9 cellular contexts compared by ENCODE assay signal in the genomic region with DNA sequence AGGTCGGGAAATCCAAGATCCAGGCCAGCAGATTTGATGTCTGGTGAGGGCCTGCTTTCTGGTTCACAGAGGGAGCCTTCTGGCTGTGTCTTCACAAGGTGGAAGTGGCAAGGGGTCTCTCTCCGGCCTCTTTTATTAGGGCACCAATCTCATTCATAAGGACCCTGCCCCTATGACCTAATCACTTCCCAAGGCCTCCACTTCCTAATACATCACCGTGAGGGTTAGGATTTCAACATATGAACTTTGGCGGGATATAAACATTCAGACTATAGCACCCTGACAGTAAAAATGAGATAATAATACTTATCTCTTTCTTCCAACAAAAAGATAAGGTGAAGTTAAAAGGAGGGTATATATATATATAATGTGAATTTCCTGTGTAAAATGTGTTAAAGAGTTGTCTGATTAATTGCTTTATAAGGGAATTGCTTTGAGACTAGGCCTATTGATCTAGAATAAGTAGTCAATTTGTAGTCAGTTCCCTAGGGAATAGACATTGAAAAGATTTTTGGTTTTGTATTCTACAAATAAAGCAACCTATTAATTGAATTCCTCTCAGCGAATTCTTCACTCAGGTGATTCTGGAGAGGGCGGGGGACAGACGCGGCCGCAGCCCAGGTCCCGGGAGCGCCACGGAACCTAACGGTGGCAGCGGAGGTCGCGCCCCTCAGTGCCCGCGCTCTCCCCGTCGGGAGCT. TPM values are rescaled to one million over a fixed set of nuclear protein-coding genes. Genes with fewer than 3 reads are reported as not detected.
A peak's percentile ranks its signal among the peaks of the same experiment; 100 is the strongest.
DNase-seq lines count a peak whose midpoint lies in the region; ATAC-seq and TF ChIP-seq lines count a peak whose summit lies in the region.
"Had no signal": no experiment of that assay in that cellular context is flagged by ENCODE, and none has a peak within 500 bp of the region (broad histone marks: within the 10 kb centered on the region; RNA-seq: fewer than 3 reads in every experiment).

No MANE protein-coding gene starts in this region.

- CTCF ChIA-PET in AG04450 (lab: Charles Lee), result interaction anchor here (0.6 kb wide), 1 partner anchor 300 kb away, joined by 3 read pairs; no protein-coding TSS in a partner anchor
- CTCF ChIA-PET in IMR-90 (lab: Yijun Ruan, JAX), result interaction anchor here (0.8 kb wide), 1 partner anchor 111 kb away, joined by 3 read pairs; no protein-coding TSS in a partner anchor

- peak overlapping the region in 1 of 2 experiments; percentile 60; a peak in 2 of 4 replicates for H4K8ac ChIP-seq in IMR-90 (ENCODE audit: low read depth in 2 of 2, low read length in 2 of 2)

- H3K27ac Mint-ChIP-seq in naive B cell, result peak overlapping the region in 1 of 6 donors; percentile 44

- intact Hi-C loops in IMR-90 (cut with micrococcal nuclease), result loop anchor here (5.0 kb wide), 1 partner anchor 36 kb away; no protein-coding TSS in a partner anchor

- H3K27ac ChIP-seq in AG04450 (ENCODE audit: low read depth, low read length), result peak overlapping the region; percentile 25
- peak overlapping the region; percentile 56 for H3K27ac ChIP-seq in IMR-90 (ENCODE audit: insufficient read depth, low read length)
- H3K27ac ChIP-seq in coronary artery, result peak overlapping the region; percentile 92 to 97

- H3K4me3 Mint-ChIP-seq in naive B cell, result peak overlapping the region; percentile 82 to 88 (median 85)

- no peak overlapping the region for H3K18ac ChIP-seq in IMR-90 (ENCODE audit: low read depth, low read length)

- peak overlapping the region; percentile 47 for H3K9ac ChIP-seq in IMR-90 (ENCODE audit: low read depth, low read length)

- H3K4me3 ChIP-seq in AG04450 (ENCODE audit: low read depth, low read length) (peak overlapping the region; percentile 78), IMR-90 (ENCODE audit: insufficient read depth, low read depth, low read length) (peak overlapping the region; percentile 78), coronary artery (peak overlapping the region; percentile 97)

- H3K27me3 ChIP-seq in AG04450 (ENCODE audit: control insufficient read depth, insufficient read depth, low read length) (no peaks in the 10 kb centered on the region), IMR-90 (ENCODE audit: control insufficient read depth, insufficient read depth, low read length) (no peaks in the 10 kb centered on the region)

- no peak overlapping the region for H3K23ac ChIP-seq in IMR-90 (ENCODE audit: low read depth, low read length)

- no peak overlapping the region for H3K56ac ChIP-seq in IMR-90 (ENCODE audit: extremely low read depth, insufficient read depth, low read length)

- H3K9me3 ChIP-seq in AG04450 (ENCODE audit: control insufficient read depth, insufficient read depth, low read length) (no peaks in the 10 kb centered on the region; the same call in 1 of the 2 replicates), IMR-90 (ENCODE audit: control insufficient read depth, insufficient read depth, low read length) (no peaks in the 10 kb centered on the region)

- peaks cover 11% of the 10 kb centered on the region for H3K4me1 ChIP-seq in IMR-90 (ENCODE audit: control insufficient read depth, insufficient read depth, low read length)

- peak overlapping the region; percentile 37; the same call in 1 of the 2 replicates for H2BK20ac ChIP-seq in IMR-90 (ENCODE audit: low read depth, low read length)

- peak overlapping the region; percentile 44; the same call in 1 of the 2 replicates for H4K91ac ChIP-seq in IMR-90 (ENCODE audit: insufficient read depth, low read depth, low read length)

- 19% methylated on average over 13 of the region's 20 CpGs; no CpG with 5 or more reads in 1 of the 2 experiments for WGBS in IMR-90 (ENCODE audit: extremely low coverage in 2 of 2, insufficient read length in 1 of 2), 2 experiments

- POLR2A ChIA-PET in AG04450 (lab: Yijun Ruan, JAX), result interaction anchor here (1.2 to 3.6 kb wide), 7 partner anchors 9 to 102 kb away, joined by 4 to 33 read pairs (median 5); a partner anchor contains a TSS
- POLR2A ChIA-PET in IMR-90 (lab: Charles Lee; ENCODE audit: unreplicated experiment), result interaction anchor here (1.2 kb wide), 1 partner anchor 25 kb away, joined by 3 read pairs; no protein-coding TSS in a partner anchor

- H4K5ac ChIP-seq in IMR-90 (ENCODE audit: low read depth, low read length), result no peak overlapping the region

- H2AK9ac ChIP-seq in IMR-90 (replicated peaks; ENCODE audit: low read depth, low read length, poor library complexity), result peak overlapping the region; percentile 85

- no peak for ATAC-seq in IMR-90 (ENCODE audit: low read depth)
- ATAC-seq in naive B cell (ENCODE audit: low read depth in 2 of 2), result no peak
- no peak for ATAC-seq in GM19351 (IDR thresholded peaks at IDR 0.05; ENCODE audit: unreplicated experiment)
- no peak for ATAC-seq in GM19455 (IDR thresholded peaks at IDR 0.05; ENCODE audit: unreplicated experiment)

- H2BK15ac ChIP-seq in IMR-90 (ENCODE audit: low read depth, low read length), result no peak overlapping the region

- H2BK5ac ChIP-seq in IMR-90 (ENCODE audit: low read depth, low read length, poor library complexity, severe bottlenecking), result peak overlapping the region; percentile 59

- peaks cover 17 to 34% of the 10 kb centered on the region in 2 experiments for H3K79me1 ChIP-seq in IMR-90 (ENCODE audit: low read depth in 1 of 2, low read length in 2 of 2)

- peak overlapping the region; percentile 48; the same call in 1 of the 2 replicates for H3K4ac ChIP-seq in IMR-90 (ENCODE audit: low read depth, low read length)

- no peak for DNase-seq in AG04450 (ENCODE audit: low read depth, low spot score)
- DNase-seq in IMR-90, result no peak
- DNase-seq in coronary artery (ENCODE audit: low spot score), result no peak
- DNase-seq in naive B cell, result no peak
- no peak for DNase-seq in erythroblast (lab: John Stamatoyannopoulos, UW)
- no peak for DNase-seq in NCI-H1436 (lab: John Stamatoyannopoulos, UW)
- DNase-seq: NCI-H1694 treated with DMSO at 0.1 percent for 48 hours had no signal

- peaks cover 27% of the 10 kb centered on the region for H4K20me1 ChIP-seq in IMR-90 (ENCODE audit: insufficient read depth, low read length)

- in situ Hi-C loops in IMR-90 (cut with MboI; ENCODE audit: low sequenced_read_pairs), result no loop called here

- H3K14ac ChIP-seq in IMR-90 (replicated peaks; ENCODE audit: low read depth, low read length), result no peak overlapping the region

- no TSS peak for BruUV-seq in IMR-90 (replicated peaks; lab: Mats Ljungman, UMichigan)

- H3K36me3 Mint-ChIP-seq in naive B cell, result no peaks in the 10 kb centered on the region

- H2BK120ac ChIP-seq in IMR-90 (ENCODE audit: low read depth, low read length), result peak overlapping the region; percentile 77

- H3K27me3 Mint-ChIP-seq in naive B cell, result peaks cover 7 to 36% (median 34%) of the 10 kb centered on the region in 3 donors

- peaks cover 3% of the 10 kb centered on the region; the same call in 1 of the 2 replicates for H3K36me3 ChIP-seq in IMR-90 (ENCODE audit: control insufficient read depth, insufficient read depth, low read length)

- H2AK5ac ChIP-seq in IMR-90 (ENCODE audit: low read depth, low read length), result no peak overlapping the region

- TF ChIP-seq RAD21 in IMR-90 (IDR thresholded peaks at IDR 0.05; ENCODE audit: low read length), result no peak

- peak overlapping the region; percentile 91 for H2AFZ ChIP-seq in IMR-90 (replicated peaks; ENCODE audit: low read length, poor library complexity)

- TF ChIP-seq CTCF in AG04450 (IDR thresholded peaks at IDR 0.05; ENCODE audit: low read depth, low read length), result no peak
- no peak for TF ChIP-seq CTCF in IMR-90 (conservative IDR thresholded peaks at IDR 0.05; ENCODE audit: low read depth, low read length)
- TF ChIP-seq CTCF in coronary artery (IDR thresholded peaks at IDR 0.05), result no peak

- H3K9me1 ChIP-seq in IMR-90 (ENCODE audit: insufficient read depth, low read length), result peaks cover 13% of the 10 kb centered on the region

- TF ChIP-seq POLR2A in IMR-90 (IDR thresholded peaks at IDR 0.05; ENCODE audit: low read depth, low read length), result no peak
- TF ChIP-seq POLR2A in erythroblast (IDR thresholded peaks at IDR 0.05; ENCODE audit: low read length), result no peak

- peak overlapping the region; percentile 75 for H3K4me2 ChIP-seq in IMR-90 (ENCODE audit: low read depth, low read length)

- H3K9me3 Mint-ChIP-seq in naive B cell, result no peaks in the 10 kb centered on the region

- peaks cover 7 to 15% (median 12%) of the 10 kb centered on the region in 3 donors for H3K4me1 Mint-ChIP-seq in naive B cell

- dilution Hi-C loops in IMR-90 (cut with HindIII; ENCODE audit: low sequenced_read_pairs, unreplicated experiment), result no loop called here

TF ChIP-seq in IMR-90, 13 proteins besides CTCF, POLR2A, EP300 and RAD21:
- no peak for TF ChIP-seq MAFK (IDR thresholded peaks at IDR 0.05; ENCODE audit: low read depth, low read length)
- no peak for TF ChIP-seq RFX5 (IDR thresholded peaks at IDR 0.05; ENCODE audit: low read depth, low read length)
- no peak for TF ChIP-seq MAZ (IDR thresholded peaks at IDR 0.05; ENCODE audit: borderline replicate concordance, low read depth, low read length)
- TF ChIP-seq FOS (IDR thresholded peaks at IDR 0.05; ENCODE audit: low read depth, low read length), result no peak
- TF ChIP-seq MXI1 (IDR thresholded peaks at IDR 0.05; ENCODE audit: borderline replicate concordance, low read depth, low read length), result no peak
- TF ChIP-seq BHLHE40 (IDR thresholded peaks at IDR 0.05; ENCODE audit: low read depth, low read length), result no peak
- TF ChIP-seq, protein P1, sequence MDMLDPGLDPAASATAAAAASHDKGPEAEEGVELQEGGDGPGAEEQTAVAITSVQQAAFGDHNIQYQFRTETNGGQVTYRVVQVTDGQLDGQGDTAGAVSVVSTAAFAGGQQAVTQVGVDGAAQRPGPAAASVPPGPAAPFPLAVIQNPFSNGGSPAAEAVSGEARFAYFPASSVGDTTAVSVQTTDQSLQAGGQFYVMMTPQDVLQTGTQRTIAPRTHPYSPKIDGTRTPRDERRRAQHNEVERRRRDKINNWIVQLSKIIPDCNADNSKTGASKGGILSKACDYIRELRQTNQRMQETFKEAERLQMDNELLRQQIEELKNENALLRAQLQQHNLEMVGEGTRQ (IDR thresholded peaks at IDR 0.05; ENCODE audit: low read depth, low read length), result no peak
- no peak for TF ChIP-seq CHD1 (IDR thresholded peaks at IDR 0.05; ENCODE audit: low read depth, low read length)

RNA-seq across cellular contexts. Expression of a gene that starts 0.5 kb away (rescaled TPM):
- polyA plus RNA-seq in AG04450 (2011; rRNA removed) (303 and 383 TPM in 2 replicates), IMR-90 (2012; rRNA removed) (171 and 200 TPM in 2 replicates), naive B cell (ENCODE audit: low read depth in 6 of 6) (1 to 10 TPM; 2.4 to 8.7 (median 4.8) TPM)
- 113 and 122 TPM in 2 replicates for polyA minus RNA-seq in AG04450 (2011; rRNA and poly(A)+ RNA removed)
- 84.4 and 145 TPM in 2 replicates for total RNA-seq in IMR-90 (2012; rRNA removed)
- polyA plus RNA-seq in IMR-90 (2012; cell fraction: cytosol; rRNA removed), result 106 and 210 TPM in 2 replicates
- polyA plus RNA-seq in IMR-90 (2012; cell fraction: nucleus; rRNA removed; ENCODE audit: low replicate concordance), result 122 and 127 TPM in 2 replicates

Comparison
In these comparisons a context has a peak if more than half of its experiments do, and no peak if none do; other contexts are left out.
1. H3K27ac ChIP-seq: peak in every context shown above with its lines; median percentile 94 in coronary artery; 56 in IMR-90; 25 in AG04450.
2. RNA of a gene that starts 0.5 kb away (polyA plus RNA-seq): 303 to 383 TPM in AG04450 and 106 to 210 TPM in IMR-90; 2.4 to 8.7 TPM in naive B cell; every median in the first group is over 10 times any median in the second.
3. Peak in every context shown above with its lines, with median percentiles within 50 percentile points of each other: H3K4me3 ChIP-seq.